In the genomic region with DNA sequence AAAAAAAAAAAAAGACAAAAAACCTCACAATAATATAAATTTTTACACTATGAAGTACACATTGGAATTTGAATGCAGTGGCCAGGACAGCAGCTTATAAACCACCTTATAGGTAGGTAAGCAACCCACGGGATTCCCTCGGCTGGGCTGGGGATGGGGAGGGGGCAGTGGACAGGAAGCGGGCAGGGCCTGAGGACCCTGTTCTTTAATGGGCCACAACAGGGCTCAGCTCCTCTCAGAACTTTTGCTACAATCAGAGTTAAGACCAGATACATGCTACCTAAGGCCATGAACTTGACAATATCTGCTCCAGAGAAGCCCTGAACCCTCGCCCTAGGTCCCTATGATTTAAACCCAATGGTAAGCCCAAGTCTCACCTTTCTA, we compare ENCODE assay signal across 15 cellular contexts. TPM values are rescaled to one million over a fixed set of nuclear protein-coding genes. Genes with fewer than 3 reads are reported as not detected.
DNase-seq lines count a peak whose midpoint lies in the region; ATAC-seq and TF ChIP-seq lines count a peak whose summit lies in the region.
"Had no signal": no experiment of that assay in that cellular context is flagged by ENCODE, and none has a peak within 500 bp of the region (broad histone marks: within the 10 kb centered on the region; RNA-seq: fewer than 3 reads in every experiment).

No MANE protein-coding gene starts in this region.

- H3K4me1 ChIP-seq in adrenal gland (replicated peaks in 1 of 2) (peaks cover 26 to 57% of the 10 kb centered on the region in 2 donors), gastrocnemius medialis (peaks cover 16% of the 10 kb centered on the region in 2 donors)

- intact Hi-C loops in adrenal gland (cut with DNase I), result loop anchor here in 1 of 2 donors (10.0 kb wide), 1 partner anchor 211 kb away; no protein-coding TSS in a partner anchor
- intact Hi-C loops in gastrocnemius medialis (cut with DNase I; ENCODE audit: low total_unique reads), result loop anchor here (2.0 to 5.0 kb wide), 2 partner anchors 93 to 144 kb away; a partner anchor contains a TSS
- intact Hi-C loops in dorsolateral prefrontal cortex (cut with DNase I), result no loop called here

- no peaks in the 10 kb centered on the region for H3K27me3 ChIP-seq in adrenal gland
- H3K27me3 ChIP-seq in gastrocnemius medialis, result no peaks in the 10 kb centered on the region
- H3K27me3 ChIP-seq in dorsolateral prefrontal cortex, result no peaks in the 10 kb centered on the region

- in situ Hi-C loops in gastrocnemius medialis (cut with MboI; ENCODE audit: low sequenced_read_pairs in 4 of 4), result no loop called here

- no peaks in the 10 kb centered on the region for H3K9me3 ChIP-seq in adrenal gland (replicated peaks in 1 of 3)
- H3K9me3 ChIP-seq in gastrocnemius medialis, result no peaks in the 10 kb centered on the region
- H3K9me3 ChIP-seq: Caco-2 had no signal

- TF ChIP-seq CTCF in adrenal gland (IDR thresholded peaks at IDR 0.05) (no peak), gastrocnemius medialis (IDR thresholded peaks at IDR 0.05 in 4 of 5, conservative IDR thresholded peaks at IDR 0.05 in 1 of 5) (no peak), dorsolateral prefrontal cortex (IDR thresholded peaks at IDR 0.05 in 54 of 56, conservative IDR thresholded peaks at IDR 0.05 in 2 of 56; ENCODE audit: low read depth in 1 of 56, partially characterized antibody in 56 of 56) (no peak)

- WGBS in adrenal gland, 4 donors, result 86 to 94% (median 91%) methylated on average over 4 of the region's 4 CpGs

- H3K27ac ChIP-seq in adrenal gland (peak overlapping the region in 3 of 5 donors; percentile 53 to 95 (median 90)), gastrocnemius medialis (peak overlapping the region in 3 of 4 donors; percentile 3 to 95 (median 87)), dorsolateral prefrontal cortex (peak overlapping the region in 5 of 59 donors; percentile 4 to 77 (median 18))
- H3K27ac ChIP-seq: 22Rv1 had no signal

- no peak for TF ChIP-seq POLR2A in adrenal gland (IDR thresholded peaks at IDR 0.05)
- no peak for TF ChIP-seq POLR2A in gastrocnemius medialis (IDR thresholded peaks at IDR 0.05)

- ATAC-seq in gastrocnemius medialis, result no peak
- ATAC-seq in HG03521 (IDR thresholded peaks at IDR 0.05; ENCODE audit: unreplicated experiment), result no peak
- no peak for ATAC-seq in GM19035 (IDR thresholded peaks at IDR 0.05; ENCODE audit: unreplicated experiment)
- ATAC-seq: HCT116 had no signal

- peaks cover 0 to 85% of the 10 kb centered on the region in 2 donors for H3K36me3 ChIP-seq in adrenal gland (replicated peaks in 1 of 2)
- H3K36me3 ChIP-seq in gastrocnemius medialis, result peaks cover 0 to 45% of the 10 kb centered on the region in 2 donors

- H3K4me3 ChIP-seq in Jurkat, Clone E6-1 (ENCODE audit: low read length), result peak overlapping the region; percentile 43
- H3K4me3 ChIP-seq in adrenal gland (no peak overlapping the region), gastrocnemius medialis (no peak overlapping the region), dorsolateral prefrontal cortex (no peak overlapping the region)

- DNase-seq in NCI-H82 (lab: John Stamatoyannopoulos, UW) (peak; percentile 51), NCI-H82 treated with DMSO at 0.1 percent for 48 hours (lab: John Stamatoyannopoulos, UW; ENCODE audit: unreplicated experiment) (no peak), adrenal gland (no peak), gastrocnemius medialis (no peak), dorsolateral prefrontal cortex (no peak)
- no peak for DNase-seq in Jurkat, Clone E6-1 (ENCODE audit: low read depth, low spot score)
- DNase-seq: Caco-2, kidney glomerular epithelial cell, NCI-H1417 treated with DMSO at 0.1 percent for 48 hours, retina, RPMI8226 had no signal

RNA-seq across cellular contexts. Expression of a gene that starts 25.1 kb away (rescaled TPM):
- polyA plus RNA-seq in Jurkat, Clone E6-1 (2012; ENCODE audit: insufficient read depth, insufficient read length), result 49.8 TPM
- total RNA-seq in adrenal gland, result 100 to 1,000 TPM in 4 of 8 donors, 10 to 100 TPM in 4; 39.9 to 169 (median 102) TPM
- polyA plus RNA-seq in adrenal gland, result 10 to 100 TPM; 22.6 to 51.4 (median 39.2) TPM
- total RNA-seq in gastrocnemius medialis, result 10 to 100 TPM; 36.0 to 87.0 (median 60.7) TPM
- total RNA-seq in dorsolateral prefrontal cortex, result 10 to 100 TPM in 71 of 120 experiments, 1 to 10 TPM in 49; 4.4 to 25.7 (median 10.8) TPM

RNA-seq across cellular contexts. Expression of a gene that starts 37.2 kb away (rescaled TPM):
- 51.6 TPM for polyA plus RNA-seq in Jurkat, Clone E6-1 (2012; ENCODE audit: insufficient read depth, insufficient read length)
- total RNA-seq in adrenal gland (100 to 1,000 TPM in 6 of 8 donors, 10 to 100 TPM in 2; 79.0 to 128 (median 114) TPM), gastrocnemius medialis (100 to 1,000 TPM in 1 of 4 donors, 10 to 100 TPM in 3; 77.3 to 150 (median 80.7) TPM), dorsolateral prefrontal cortex (10 to 100 TPM; 45.7 to 81.6 (median 60.4) TPM)
- polyA plus RNA-seq in adrenal gland, result 10 to 100 TPM; 44.7 to 70.6 (median 58.1) TPM
